ENCODE assay signal across 2 cellular contexts in genomic region chr20:62026564-62026856, GRCh38.
A peak's percentile ranks its signal among the peaks of the same experiment; 100 is the strongest.
TF ChIP-seq lines count a peak whose summit lies in the region.

No MANE protein-coding gene starts in this region.

TF ChIP-seq in WTC11, 78 proteins besides CTCF, POLR2A, EP300 and RAD21 (continued from another document):
- TF ChIP-seq HMGXB4 (CRISPR knock-in tag; IDR thresholded peaks at IDR 0.05) (no peak), ZNF416 (CRISPR knock-in tag; IDR thresholded peaks at IDR 0.05) (no peak), ZNF219 (CRISPR knock-in tag; IDR thresholded peaks at IDR 0.05; ENCODE audit: borderline replicate concordance) (no peak), TEAD1 (CRISPR knock-in tag; IDR thresholded peaks at IDR 0.05) (no peak), RELA (CRISPR knock-in tag; IDR thresholded peaks at IDR 0.05; ENCODE audit: borderline replicate concordance) (no peak), MAX (CRISPR knock-in tag; IDR thresholded peaks at IDR 0.05) (no peak), FOXJ3 (CRISPR knock-in tag; IDR thresholded peaks at IDR 0.05; ENCODE audit: borderline replicate concordance) (no peak), NFYB (CRISPR knock-in tag; conservative IDR thresholded peaks at IDR 0.05; ENCODE audit: low read depth) (no peak), CBFB (CRISPR knock-in tag; IDR thresholded peaks at IDR 0.05; ENCODE audit: low read depth) (no peak), RORB (CRISPR knock-in tag; IDR thresholded peaks at IDR 0.05) (no peak), E2F5 (CRISPR knock-in tag; IDR thresholded peaks at IDR 0.05) (no peak), ATF1 (CRISPR knock-in tag; IDR thresholded peaks at IDR 0.05) (no peak), TEAD4 (CRISPR knock-in tag; IDR thresholded peaks at IDR 0.05) (no peak), JUN (CRISPR knock-in tag; IDR thresholded peaks at IDR 0.05) (no peak), ZNF121 (CRISPR knock-in tag; IDR thresholded peaks at IDR 0.05) (no peak), FOXP1 (CRISPR knock-in tag; IDR thresholded peaks at IDR 0.05; ENCODE audit: borderline replicate concordance) (no peak)
- TF ChIP-seq, protein P1, sequence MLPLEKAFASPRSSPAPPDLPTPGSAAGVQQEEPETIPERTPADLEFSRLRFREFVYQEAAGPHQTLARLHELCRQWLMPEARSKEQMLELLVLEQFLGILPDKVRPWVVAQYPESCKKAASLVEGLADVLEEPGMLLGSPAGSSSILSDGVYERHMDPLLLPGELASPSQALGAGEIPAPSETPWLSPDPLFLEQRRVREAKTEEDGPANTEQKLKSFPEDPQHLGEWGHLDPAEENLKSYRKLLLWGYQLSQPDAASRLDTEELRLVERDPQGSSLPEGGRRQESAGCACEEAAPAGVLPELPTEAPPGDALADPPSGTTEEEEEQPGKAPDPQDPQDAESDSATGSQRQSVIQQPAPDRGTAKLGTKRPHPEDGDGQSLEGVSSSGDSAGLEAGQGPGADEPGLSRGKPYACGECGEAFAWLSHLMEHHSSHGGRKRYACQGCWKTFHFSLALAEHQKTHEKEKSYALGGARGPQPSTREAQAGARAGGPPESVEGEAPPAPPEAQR (CRISPR knock-in tag; IDR thresholded peaks at IDR 0.05) = no peak
- TF ChIP-seq, protein P2, sequence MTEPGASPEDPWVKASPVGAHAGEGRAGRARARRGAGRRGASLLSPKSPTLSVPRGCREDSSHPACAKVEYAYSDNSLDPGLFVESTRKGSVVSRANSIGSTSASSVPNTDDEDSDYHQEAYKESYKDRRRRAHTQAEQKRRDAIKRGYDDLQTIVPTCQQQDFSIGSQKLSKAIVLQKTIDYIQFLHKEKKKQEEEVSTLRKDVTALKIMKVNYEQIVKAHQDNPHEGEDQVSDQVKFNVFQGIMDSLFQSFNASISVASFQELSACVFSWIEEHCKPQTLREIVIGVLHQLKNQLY (CRISPR knock-in tag; IDR thresholded peaks at IDR 0.05) = no peak
TF ChIP-seq in WTC11: peak in this region for 0.

TF ChIP-seq in HepG2, 621 proteins besides CTCF, POLR2A, EP300 and RAD21 (continued from another document):
- TF ChIP-seq, protein P3, sequence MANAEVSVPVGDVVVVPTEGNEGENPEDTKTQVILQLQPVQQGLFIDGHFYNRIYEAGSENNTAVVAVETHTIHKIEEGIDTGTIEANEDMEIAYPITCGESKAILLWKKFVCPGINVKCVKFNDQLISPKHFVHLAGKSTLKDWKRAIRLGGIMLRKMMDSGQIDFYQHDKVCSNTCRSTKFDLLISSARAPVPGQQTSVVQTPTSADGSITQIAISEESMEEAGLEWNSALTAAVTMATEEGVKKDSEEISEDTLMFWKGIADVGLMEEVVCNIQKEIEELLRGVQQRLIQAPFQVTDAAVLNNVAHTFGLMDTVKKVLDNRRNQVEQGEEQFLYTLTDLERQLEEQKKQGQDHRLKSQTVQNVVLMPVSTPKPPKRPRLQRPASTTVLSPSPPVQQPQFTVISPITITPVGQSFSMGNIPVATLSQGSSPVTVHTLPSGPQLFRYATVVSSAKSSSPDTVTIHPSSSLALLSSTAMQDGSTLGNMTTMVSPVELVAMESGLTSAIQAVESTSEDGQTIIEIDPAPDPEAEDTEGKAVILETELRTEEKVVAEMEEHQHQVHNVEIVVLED (CRISPR knock-in tag; IDR thresholded peaks at IDR 0.05; ENCODE audit: borderline replicate concordance) = no peak
- TF ChIP-seq PBX2 (CRISPR knock-in tag; IDR thresholded peaks at IDR 0.05) = no peak
- TF ChIP-seq TMF1 (CRISPR knock-in tag; IDR thresholded peaks at IDR 0.05; ENCODE audit: low read depth) = no peak
- TF ChIP-seq ZNF280B (CRISPR knock-in tag; IDR thresholded peaks at IDR 0.05; ENCODE audit: borderline replicate concordance) = peak; percentile 7; the same call in 1 of the 2 replicates
- TF ChIP-seq, protein P4, sequence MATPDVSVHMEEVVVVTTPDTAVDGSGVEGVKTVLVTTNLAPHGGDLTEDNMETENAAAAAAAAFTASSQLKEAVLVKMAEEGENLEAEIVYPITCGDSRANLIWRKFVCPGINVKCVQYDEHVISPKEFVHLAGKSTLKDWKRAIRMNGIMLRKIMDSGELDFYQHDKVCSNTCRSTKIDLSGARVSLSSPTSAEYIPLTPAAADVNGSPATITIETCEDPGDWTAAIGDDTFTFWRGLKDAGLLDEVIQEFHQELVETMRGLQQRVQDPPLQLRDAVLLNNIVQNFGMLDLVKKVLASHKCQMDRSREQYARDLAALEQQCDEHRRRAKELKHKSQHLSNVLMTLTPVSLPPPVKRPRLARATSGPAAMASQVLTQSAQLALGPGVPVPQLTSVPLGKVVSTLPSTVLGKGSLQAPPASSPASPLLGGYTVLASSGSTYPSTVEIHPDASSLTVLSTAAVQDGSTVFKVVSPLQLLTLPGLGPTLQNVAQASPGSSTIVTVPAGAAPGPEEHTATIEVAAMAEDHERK (CRISPR knock-in tag; IDR thresholded peaks at IDR 0.05; ENCODE audit: low read depth) = no peak
TF ChIP-seq in HepG2: peak in this region for 1.
